14 cellular contexts compared by ENCODE assay signal in genomic region chr4:5870701-5871100, GRCh38. TPM values are rescaled to one million over a fixed set of nuclear protein-coding genes. Genes with fewer than 3 reads are reported as not detected.
DNase-seq lines count a peak whose midpoint lies in the region; ATAC-seq and TF ChIP-seq lines count a peak whose summit lies in the region.
"Had no signal": no experiment of that assay in that cellular context is flagged by ENCODE, and none has a peak within 500 bp of the region (broad histone marks: within the 10 kb centered on the region; RNA-seq: fewer than 3 reads in every experiment).

No MANE protein-coding gene starts in this region.

- H3K27me3 ChIP-seq in A673 (replicated peaks; ENCODE audit: insufficient read depth, low read depth, low read length, poor library complexity), result no peaks in the 10 kb centered on the region
- H3K27me3 ChIP-seq in left ventricle myocardium inferior (ENCODE audit: low read depth), result peaks cover 21% of the 10 kb centered on the region

- intact Hi-C loops in A673 (cut with micrococcal nuclease; ENCODE audit: unreplicated experiment), result loop anchor here (2.0 kb wide), 1 partner anchor 110 kb away; no protein-coding TSS in a partner anchor
- intact Hi-C loops in left ventricle myocardium inferior (cut with micrococcal nuclease), result no loop called here
- intact Hi-C loops in lower leg skin (cut with DNase I; ENCODE audit: low total_unique reads), result no loop called here

- DNase-seq in A673 (ENCODE audit: low spot score) (peak; percentile 95), DMS 273 treated with DMSO at 0.1 percent for 48 hours (lab: John Stamatoyannopoulos, UW) (peak; percentile 48), NCI-H1694 (lab: John Stamatoyannopoulos, UW) (peak; percentile 67), left ventricle myocardium inferior (no peak), lower leg skin (ENCODE audit: low spot score in 2 of 2) (no peak)
- DNase-seq in stimulated activated CD4-positive, alpha-beta T cell treated with anti-CD3 and anti-CD28 coated beads, Interleukin-1b, Interleukin-23, amount 100 ng/mL, for 48 hours, result no peak
- DNase-seq: DMS79 treated with DMSO at 0.1 percent for 48 hours, MV-4-11, NCI-H1436, NCI-H2081, NCI-H510A treated with DMSO at 0.1 percent for 48 hours had no signal

- H3K27ac ChIP-seq in A673 (ENCODE audit: low read depth, low read length, poor library complexity, severe bottlenecking) (peak overlapping the region; percentile 91), cingulate gyrus (ENCODE audit: low read depth, low read length) (peak overlapping the region; percentile 47), left ventricle myocardium inferior (replicated peaks) (no peak overlapping the region)

- TF ChIP-seq CTCF in A673 (conservative IDR thresholded peaks at IDR 0.05; ENCODE audit: low read depth, low read length) (peak; percentile 40), left ventricle myocardium inferior (IDR thresholded peaks at IDR 0.05; ENCODE audit: borderline replicate concordance) (no peak), lower leg skin (IDR thresholded peaks at IDR 0.05) (no peak)

- H3K9me3 ChIP-seq in A673 (ENCODE audit: low read depth, low read length, poor library complexity, severe bottlenecking) (no peaks in the 10 kb centered on the region), left ventricle myocardium inferior (replicated peaks) (no peaks in the 10 kb centered on the region)

- ATAC-seq in HG02884 (IDR thresholded peaks at IDR 0.05; ENCODE audit: unreplicated experiment), result no peak
- ATAC-seq: Panc1 had no signal

- no TSS peak for BruUV-seq in A673 (replicated peaks; lab: Mats Ljungman, UMichigan)

- POLR2A ChIA-PET in A673 (lab: Charles Lee; ENCODE audit: low non-redundant PET), result no interaction called here

- H3K4me3 ChIP-seq in A673 (ENCODE audit: low read depth, low read length, poor library complexity, severe bottlenecking) (peak overlapping the region; percentile 21), left ventricle myocardium inferior (no peak overlapping the region), lower leg skin (ENCODE audit: low read depth, poor library complexity, severe bottlenecking) (no peak overlapping the region)

- TF ChIP-seq POLR2A in lower leg skin (IDR thresholded peaks at IDR 0.05), result no peak

- WGBS in lower leg skin, 2 donors, result 69 to 82% methylated on average over 12 to 13 of the region's 13 CpGs

- CTCF ChIA-PET in A673 (lab: Charles Lee), result interaction anchor here (0.6 kb wide), 1 partner anchor 111 kb away, joined by 4 read pairs; no protein-coding TSS in a partner anchor

- H3K36me3 ChIP-seq in A673 (ENCODE audit: insufficient read depth, low read length, poor library complexity, severe bottlenecking) (no peaks in the 10 kb centered on the region), left ventricle myocardium inferior (no peaks in the 10 kb centered on the region)

- H3K4me1 ChIP-seq in A673 (ENCODE audit: insufficient read depth, low read length, poor library complexity, severe bottlenecking), result peaks cover 44% of the 10 kb centered on the region
- no peaks in the 10 kb centered on the region for H3K4me1 ChIP-seq in left ventricle myocardium inferior

RNA-seq across cellular contexts. Expression of gene CRMP1, which starts 22.2 kb away (rescaled TPM):
- total RNA-seq in A673 (2021) (77.5 and 83.4 TPM in 2 replicates), left ventricle myocardium inferior (1.4 TPM), lower leg skin (1 to 10 TPM in 1 of 4 donors, under 1 TPM in 2, not detected in 1; 0.17 to 1.2 (median 0.17) TPM)

Comparison
In these comparisons a context has a peak if more than half of its experiments do, and no peak if none do; other contexts are left out.
1. DNase-seq: peak in A673 (single experiment), DMS 273 treated with DMSO at 0.1 percent for 48 hours (single experiment) and NCI-H1694 (single experiment); none in stimulated activated CD4-positive, alpha-beta T cell treated with anti-CD3 and anti-CD28 coated beads, Interleukin-1b, Interleukin-23, amount 100 ng/mL, for 48 hours (single experiment), left ventricle myocardium inferior (single experiment) and lower leg skin (0 of 2).
2. RNA of gene CRMP1, which starts 22.2 kb away (total RNA-seq): 77.5 to 83.4 TPM in A673; 1.4 TPM in left ventricle myocardium inferior (single experiment) and 0.17 to 1.2 TPM in lower leg skin; every median in the first group is over 10 times any median in the second.